8 cellular contexts compared by ENCODE assay signal in genomic region chr4:56466910-56467283, GRCh38. TPM values are rescaled to one million over a fixed set of nuclear protein-coding genes. Genes with fewer than 3 reads are reported as not detected.
DNase-seq lines count a peak whose midpoint lies in the region; ATAC-seq and TF ChIP-seq lines count a peak whose summit lies in the region.

No MANE protein-coding gene starts in this region.

- 1% methylated on average over 8 of the region's 8 CpGs for WGBS in SK-N-SH (ENCODE audit: low lambda C conversion rate)
- 0 to 1% (median 0%) methylated on average over 8 of the region's 8 CpGs for WGBS in psoas muscle, 3 donors

- intact Hi-C loops in HCT116 (cut with micrococcal nuclease) = loop anchor here (2.0 kb wide), 1 partner anchor 32 kb away; the partner anchor contains the start of gene PPAT
- intact Hi-C loops in psoas muscle (cut with DNase I) = no loop called here

- H3K9me2 ChIP-seq in HCT116 (ENCODE audit: insufficient read depth) (no peaks in the 10 kb centered on the region), SK-N-SH (no peaks in the 10 kb centered on the region)

- H3K27me3 ChIP-seq in HCT116 (ENCODE audit: insufficient read depth, low read length) (no peaks in the 10 kb centered on the region), SK-N-SH (ENCODE audit: insufficient read depth) (no peaks in the 10 kb centered on the region), psoas muscle (ENCODE audit: insufficient read depth in 3 of 3, low read length in 2 of 3) (no peaks in the 10 kb centered on the region)

- H3K9ac ChIP-seq in HCT116 (ENCODE audit: low read length) = peak overlapping the region; percentile 89
- H3K9ac ChIP-seq in SK-N-SH = peak overlapping the region; percentile 94

- H3K36me3 ChIP-seq in HCT116 (ENCODE audit: control insufficient read depth in 1 of 2, insufficient read depth in 2 of 2, low read length in 2 of 2) (peaks cover 10 to 25% of the 10 kb centered on the region in 2 experiments; a peak in 3 of 4 replicates), SK-N-SH (replicated peaks in 1 of 2; ENCODE audit: control insufficient read depth in 1 of 2, insufficient read depth in 2 of 2, low read length in 1 of 2) (peaks cover 22 to 35% of the 10 kb centered on the region in 2 experiments), psoas muscle (ENCODE audit: insufficient read depth in 1 of 2, low read depth in 1 of 2) (peaks cover 3 to 47% of the 10 kb centered on the region in 2 donors)

- TSS peak; percentile 61 for BruUV-seq in HCT116 (replicated peaks; lab: Mats Ljungman, UMichigan)

- no peak for TF ChIP-seq CTCF in HCT116 (IDR thresholded peaks at IDR 0.05 in 2 of 3, conservative IDR thresholded peaks at IDR 0.05 in 1 of 3; ENCODE audit: borderline replicate concordance in 1 of 3, insufficient read depth in 1 of 3, low read depth in 2 of 3, low read length in 2 of 3)
- TF ChIP-seq CTCF in SK-N-SH (IDR thresholded peaks at IDR 0.05) = no peak
- TF ChIP-seq CTCF in fibroblast of pulmonary artery (IDR thresholded peaks at IDR 0.05; ENCODE audit: low read length, missing control alignments) = no peak
- TF ChIP-seq CTCF in psoas muscle (IDR thresholded peaks at IDR 0.05) = no peak

- 0 out of 2 replicates have a peak, but pooled peaks cover 7% of the 10 kb centered on the region for H4K20me1 ChIP-seq in HCT116 (ENCODE audit: insufficient read depth)
- H4K20me1 ChIP-seq in SK-N-SH (ENCODE audit: insufficient read depth) = peaks cover 17% of the 10 kb centered on the region

- no peaks in the 10 kb centered on the region for H3K9me3 ChIP-seq in HCT116 (ENCODE audit: control insufficient read depth in 1 of 2, insufficient read depth in 1 of 2, low read depth in 1 of 2, low read length in 2 of 2)
- no peaks in the 10 kb centered on the region for H3K9me3 ChIP-seq in SK-N-SH
- H3K9me3 ChIP-seq in psoas muscle = no peaks in the 10 kb centered on the region

- peak overlapping the region; percentile 75 for H3K27ac ChIP-seq in HCT116 (ENCODE audit: low read depth, low read length)
- peak overlapping the region; percentile 91 to 96 for H3K27ac ChIP-seq in SK-N-SH (ENCODE audit: low read depth in 2 of 2, low read length in 1 of 2)
- H3K27ac ChIP-seq in psoas muscle = peak overlapping the region; percentile 92

- POLR2A ChIA-PET in HCT116 (lab: Charles Lee) = interaction anchor here (0.6 to 1.4 kb wide), 4 partner anchors 11 to 100 kb away, joined by 3 to 11 read pairs (median 4); partner anchors contain the start of genes PAICS and PPAT
- POLR2A ChIA-PET in SK-N-SH (lab: Yijun Ruan, JAX) = interaction anchor here (1.9 kb wide), 1 partner anchor 10 kb away, joined by 8 read pairs; no protein-coding TSS in a partner anchor

- no peak for TF ChIP-seq POLR2A in HCT116 (IDR thresholded peaks at IDR 0.05; ENCODE audit: borderline replicate concordance, extremely low read depth, insufficient read depth, insufficient read length)

- peaks cover 88% of the 10 kb centered on the region for H3K79me2 ChIP-seq in HCT116 (ENCODE audit: insufficient read depth, low read length)
- H3K79me2 ChIP-seq in SK-N-SH (ENCODE audit: insufficient read depth) = peaks cover 95% of the 10 kb centered on the region

- H2AFZ ChIP-seq in HCT116 (ENCODE audit: low read depth, low read length, poor library complexity, severe bottlenecking) (no peak overlapping the region), SK-N-SH (ENCODE audit: low read depth) (peak overlapping the region; percentile 86; the same call in 1 of the 2 replicates)

- peaks cover 13 to 28% of the 10 kb centered on the region in 2 experiments for H3K4me1 ChIP-seq in HCT116 (ENCODE audit: control insufficient read depth in 1 of 2, insufficient read depth in 2 of 2, low read length in 2 of 2)
- H3K4me1 ChIP-seq in SK-N-SH (ENCODE audit: control insufficient read depth in 1 of 2, insufficient read depth in 2 of 2, low read depth in 1 of 2, low read length in 1 of 2) = peaks cover 0 to 18% of the 10 kb centered on the region in 2 experiments; a peak in 2 of 4 replicates
- peaks cover 33% of the 10 kb centered on the region for H3K4me1 ChIP-seq in psoas muscle

- CTCF ChIA-PET in HCT116 (lab: Charles Lee) (no interaction called here), SK-N-SH (lab: Yijun Ruan, JAX) (interaction anchor here (0.9 to 1.2 kb wide), 2 partner anchors 9 to 16 kb away, joined by 3 to 5 read pairs; no protein-coding TSS in a partner anchor)

- peak overlapping the region; percentile 79 for H3K4me2 ChIP-seq in HCT116 (ENCODE audit: low read length)
- H3K4me2 ChIP-seq in SK-N-SH = peak overlapping the region; percentile 95

- RAD21 ChIA-PET in HCT116 (lab: Charles Lee; ENCODE audit: low non-redundant PET in 1 of 2, low total read pairs in 2 of 2, uncharacterized antibody in 2 of 2, unreplicated experiment in 2 of 2) = no interaction called here

- no peak for TF ChIP-seq EP300 in SK-N-SH (IDR thresholded peaks at IDR 0.05; ENCODE audit: borderline replicate concordance in 1 of 2, low read depth in 1 of 2, low read length in 1 of 2)

- peaks cover 2% of the 10 kb centered on the region for H3F3A ChIP-seq in SK-N-SH (replicated peaks; ENCODE audit: insufficient read depth)

- peak overlapping the region; percentile 88 to 91 for H3K4me3 ChIP-seq in HCT116 (replicated peaks in 1 of 2; ENCODE audit: low read depth in 1 of 2, low read length in 2 of 2)
- H3K4me3 ChIP-seq in SK-N-SH (ENCODE audit: low read depth in 2 of 2, low read length in 1 of 2) = peak overlapping the region; percentile 75 to 80
- peak overlapping the region; percentile 99 for H3K4me3 ChIP-seq in fibroblast of pulmonary artery (replicated peaks; ENCODE audit: low read depth, low read length)
- peak overlapping the region; percentile 75 for H3K4me3 ChIP-seq in psoas muscle

- DNase-seq in HCT116 (ENCODE audit: low read depth, low spot score) (no peak), SK-N-SH (peak; percentile 22), fibroblast of pulmonary artery (ENCODE audit: low read depth) (peak; percentile 8), psoas muscle (no peak), NCI-H1048 (lab: John Stamatoyannopoulos, UW) (no peak), NCI-H748 treated with DMSO at 0.1 percent for 48 hours (lab: John Stamatoyannopoulos, UW) (no peak), COR-L47 (lab: John Stamatoyannopoulos, UW) (no peak), putamen (ENCODE audit: low spot score) (no peak)

- ATAC-seq in HCT116 (no peak), psoas muscle (peak in 1 of 4 donors; percentile 16)

- TF ChIP-seq RAD21 in HCT116 (IDR thresholded peaks at IDR 0.05; ENCODE audit: low read depth) (no peak), SK-N-SH (IDR thresholded peaks at IDR 0.05; ENCODE audit: low read length) (no peak)

TF ChIP-seq in HCT116, 20 proteins besides CTCF, POLR2A, EP300 and RAD21 (continues in another document):
- TF ChIP-seq FOSL1 (IDR thresholded peaks at IDR 0.05; ENCODE audit: low read depth) (no peak), EZH2 (IDR thresholded peaks at IDR 0.05) (no peak)

TF ChIP-seq in SK-N-SH, 30 proteins besides CTCF, POLR2A, EP300 and RAD21 (continues in another document):
- TF ChIP-seq MXI1 (IDR thresholded peaks at IDR 0.05; ENCODE audit: low read depth, low read length) (no peak), REST (IDR thresholded peaks at IDR 0.05; ENCODE audit: low read depth, low read length) (no peak)

RNA-seq across cellular contexts. Expression of gene SRP72, which starts 0.5 kb away (rescaled TPM):
- 146 TPM for total RNA-seq in HCT116 (2021; ENCODE audit: unreplicated experiment)
- 110 and 118 TPM in 2 replicates for polyA plus RNA-seq in HCT116 (2012)
- polyA plus RNA-seq in SK-N-SH (2012; rRNA removed) = 47.6 and 69.2 TPM in 2 replicates
- 72.2 and 72.4 TPM in 2 replicates for polyA plus RNA-seq in SK-N-SH (2012; cell fraction: cytosol; rRNA removed)
- polyA plus RNA-seq in SK-N-SH (2012; cell fraction: nucleus; rRNA removed) = 20.1 and 65.7 TPM in 2 replicates
- 10 to 100 TPM; 38.4 to 68.0 (median 59.9) TPM for total RNA-seq in psoas muscle
- polyA plus RNA-seq in psoas muscle = 10 to 100 TPM; 32.7 to 47.2 (median 40.3) TPM

RNA-seq across cellular contexts. Expression of gene PAICS, which starts 30.8 kb away (rescaled TPM):
- total RNA-seq in HCT116 (2021; ENCODE audit: unreplicated experiment) (324 TPM), psoas muscle (10 to 100 TPM; 26.9 to 59.6 (median 36.5) TPM)
- polyA plus RNA-seq in HCT116 (2012) = 77.8 and 119 TPM in 2 replicates
- polyA plus RNA-seq in SK-N-SH (2012; rRNA removed) (90.0 and 124 TPM in 2 replicates), psoas muscle (10 to 100 TPM; 33.9 to 66.9 (median 34.2) TPM)
- polyA plus RNA-seq in SK-N-SH (2012; cell fraction: cytosol; rRNA removed) = 125 and 132 TPM in 2 replicates
- polyA plus RNA-seq in SK-N-SH (2012; cell fraction: nucleus; rRNA removed) = 48.7 and 102 TPM in 2 replicates

RNA-seq across cellular contexts. Expression of gene PPAT, which starts 31.5 kb away (rescaled TPM):
- total RNA-seq in HCT116 (2021; ENCODE audit: unreplicated experiment) = 78.6 TPM
- 27.5 and 29.1 TPM in 2 replicates for polyA plus RNA-seq in HCT116 (2012)
- polyA plus RNA-seq in SK-N-SH (2012; rRNA removed) = 7.4 and 9.5 TPM in 2 replicates
- 11.3 and 11.9 TPM in 2 replicates for polyA plus RNA-seq in SK-N-SH (2012; cell fraction: cytosol; rRNA removed)
- polyA plus RNA-seq in SK-N-SH (2012; cell fraction: nucleus; rRNA removed) = 4.8 and 9.3 TPM in 2 replicates
- total RNA-seq in psoas muscle = 1 to 10 TPM; 5.0 to 8.1 (median 6.6) TPM
- 1 to 10 TPM; 1.8 to 8.1 (median 3.7) TPM for polyA plus RNA-seq in psoas muscle

RNA-seq across cellular contexts. Expression of gene ARL9, which starts 38.7 kb away (rescaled TPM):
- not detected for total RNA-seq in HCT116 (2021; ENCODE audit: unreplicated experiment)
- polyA plus RNA-seq in HCT116 (2012) = 0.11 TPM in 1 of 2 replicates, not detected in the other
- polyA plus RNA-seq in SK-N-SH (2012; rRNA removed) = not detected in 2 replicates
- not detected in 2 replicates for polyA plus RNA-seq in SK-N-SH (2012; cell fraction: cytosol; rRNA removed)
- not detected in 2 replicates for polyA plus RNA-seq in SK-N-SH (2012; cell fraction: nucleus; rRNA removed)
- under 1 TPM in 1 of 4 donors, not detected in 3; 0.15 TPM for total RNA-seq in psoas muscle
- polyA plus RNA-seq in psoas muscle = under 1 TPM in 2 of 3 donors, not detected in 1; 0.09 to 0.25 TPM

Comparison
In these comparisons a context has a peak if more than half of its experiments do, and no peak if none do; other contexts are left out.
1. DNase-seq: peak in SK-N-SH (single experiment) and fibroblast of pulmonary artery (single experiment); none in HCT116 (single experiment), psoas muscle (0 of 2), NCI-H1048 (single experiment), NCI-H748 treated with DMSO at 0.1 percent for 48 hours (single experiment), COR-L47 (single experiment) and putamen (single experiment).
2. Peak in every context shown above with its lines, with median percentiles within 50 percentile points of each other: H3K27ac ChIP-seq and H3K4me3 ChIP-seq.